Comparison of ENCODE assay signal across 9 cellular contexts in the genomic region with DNA sequence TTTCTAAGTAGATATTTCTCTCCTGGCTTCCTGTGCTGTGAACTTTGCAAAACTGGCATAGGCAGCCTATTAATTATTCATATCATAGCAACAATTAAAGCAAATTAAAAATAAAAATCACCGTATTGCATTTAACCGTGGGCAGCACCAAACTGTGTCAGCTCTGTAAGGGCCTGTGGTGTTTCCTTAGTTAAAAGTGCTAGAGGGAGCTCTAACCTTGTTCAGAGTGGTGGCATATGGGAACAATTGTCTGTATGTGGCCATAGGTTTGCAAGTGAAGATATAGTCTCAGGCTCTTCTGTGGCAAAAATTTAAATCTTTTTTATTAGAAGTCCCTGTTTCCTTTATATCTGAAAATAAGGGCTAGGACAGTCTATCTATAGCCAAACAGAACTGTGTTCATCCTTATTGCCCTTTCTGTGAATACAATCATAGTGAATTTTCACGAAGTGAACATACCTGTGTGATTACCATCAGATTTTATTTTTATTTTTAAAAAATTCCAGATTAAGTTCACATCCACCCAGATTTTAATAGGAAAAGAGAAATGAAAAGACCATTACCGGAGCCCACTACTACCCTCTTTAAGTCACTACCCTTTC.
DNase-seq lines count a peak whose midpoint lies in the region; ATAC-seq and TF ChIP-seq lines count a peak whose summit lies in the region.
"Had no signal": no experiment of that assay in that cellular context is flagged by ENCODE, and none has a peak within 500 bp of the region (broad histone marks: within the 10 kb centered on the region; RNA-seq: fewer than 3 reads in every experiment).

No MANE protein-coding gene starts in this region.

- H3K4me1 ChIP-seq in HCT116 (ENCODE audit: control insufficient read depth in 1 of 2, insufficient read depth in 2 of 2, low read length in 2 of 2) (no peaks in the 10 kb centered on the region), foreskin keratinocyte (no peaks in the 10 kb centered on the region)
- H3K4me1 ChIP-seq: lower lobe of right lung had no signal

- peak; percentile 60 for TF ChIP-seq RAD21 in HCT116 (IDR thresholded peaks at IDR 0.05; ENCODE audit: low read depth)

- H3K9me3 ChIP-seq in HCT116 (ENCODE audit: control insufficient read depth in 1 of 2, insufficient read depth in 1 of 2, low read depth in 1 of 2, low read length in 2 of 2): no peaks in the 10 kb centered on the region
- H3K9me3 ChIP-seq: lower lobe of right lung had no signal

- H3K9me2 ChIP-seq in HCT116 (ENCODE audit: insufficient read depth): no peaks in the 10 kb centered on the region

- H3K27ac ChIP-seq in C4-2B (no peak overlapping the region), HCT116 (ENCODE audit: low read depth, low read length) (no peak overlapping the region), foreskin keratinocyte (no peak overlapping the region)
- H3K27ac ChIP-seq: lower lobe of right lung had no signal

- H4K20me1 ChIP-seq in HCT116 (ENCODE audit: insufficient read depth): no peaks in the 10 kb centered on the region

- TF ChIP-seq CTCF in C4-2B (conservative IDR thresholded peaks at IDR 0.05): peak; percentile 62
- TF ChIP-seq CTCF in HCT116 (IDR thresholded peaks at IDR 0.05 in 2 of 3, conservative IDR thresholded peaks at IDR 0.05 in 1 of 3; ENCODE audit: borderline replicate concordance in 1 of 3, insufficient read depth in 1 of 3, low read depth in 2 of 3, low read length in 2 of 3): peak; percentile 47 to 60 (median 59); a peak in 5 of 6 replicates
- TF ChIP-seq CTCF in foreskin keratinocyte (conservative IDR thresholded peaks at IDR 0.05): peak; percentile 53

- no peak overlapping the region for H3K9ac ChIP-seq in HCT116 (ENCODE audit: low read length)

- ATAC-seq in HCT116 (peak; percentile 99), foreskin keratinocyte (no peak), GM18868 (IDR thresholded peaks at IDR 0.05; ENCODE audit: unreplicated experiment) (no peak), sciatic nerve (no peak), HG03095 (IDR thresholded peaks at IDR 0.05; ENCODE audit: unreplicated experiment) (no peak)
- ATAC-seq: lower lobe of right lung had no signal

- H3K4me2 ChIP-seq in HCT116 (ENCODE audit: low read length): no peak overlapping the region

- TF ChIP-seq POLR2A in HCT116 (IDR thresholded peaks at IDR 0.05; ENCODE audit: borderline replicate concordance, extremely low read depth, insufficient read depth, insufficient read length): no peak

- POLR2A ChIA-PET in HCT116 (lab: Charles Lee): no interaction called here

- H3K36me3 ChIP-seq in HCT116 (ENCODE audit: control insufficient read depth in 1 of 2, insufficient read depth in 2 of 2, low read length in 2 of 2): no peaks in the 10 kb centered on the region
- H3K36me3 ChIP-seq: lower lobe of right lung had no signal

- no peak overlapping the region for H3K4me3 ChIP-seq in HCT116 (replicated peaks in 1 of 2; ENCODE audit: low read depth in 1 of 2, low read length in 2 of 2)
- H3K4me3 ChIP-seq: lower lobe of right lung had no signal

- DNase-seq in HCT116 (ENCODE audit: low read depth, low spot score): peak; percentile 12
- peak; percentile 54 for DNase-seq in RKO (ENCODE audit: low spot score)
- DNase-seq in foreskin keratinocyte: peak in 1 of 2 donors; percentile 13
- DNase-seq in stimulated activated CD4-positive, alpha-beta T cell treated with anti-CD3 and anti-CD28 coated beads, Interleukin-4, amount 100 ng/mL, for 24 hours: no peak
- DNase-seq in sciatic nerve (ENCODE audit: low spot score): no peak
- DNase-seq: lower lobe of right lung had no signal

- intact Hi-C loops in HCT116 (cut with micrococcal nuclease) (no loop called here), sciatic nerve (cut with DNase I) (no loop called here)

- CTCF ChIA-PET in HCT116 (lab: Charles Lee): interaction anchor here (0.6 to 2.5 kb wide), 10 partner anchors 11 to 342 kb away, joined by 3 to 12 read pairs (median 4); no protein-coding TSS in a partner anchor

- no peak overlapping the region for H2AFZ ChIP-seq in HCT116 (ENCODE audit: low read depth, low read length, poor library complexity, severe bottlenecking)

- BruUV-seq in HCT116 (replicated peaks; lab: Mats Ljungman, UMichigan): no TSS peak

- H3K79me2 ChIP-seq in HCT116 (ENCODE audit: insufficient read depth, low read length): no peaks in the 10 kb centered on the region

- no peaks in the 10 kb centered on the region for H3K27me3 ChIP-seq in HCT116 (ENCODE audit: insufficient read depth, low read length)
- H3K27me3 ChIP-seq in foreskin keratinocyte: no peaks in the 10 kb centered on the region

- RAD21 ChIA-PET in HCT116 (lab: Charles Lee; ENCODE audit: low non-redundant PET in 1 of 2, low total read pairs in 2 of 2, uncharacterized antibody in 2 of 2, unreplicated experiment in 2 of 2): no interaction called here

TF ChIP-seq in HCT116, 20 proteins besides CTCF, POLR2A, EP300 and RAD21:
- TF ChIP-seq SP1 (IDR thresholded peaks at IDR 0.05; ENCODE audit: low read depth): no peak

Comparison
In these comparisons a context has a peak if more than half of its experiments do, and no peak if none do; other contexts are left out.
1. DNase-seq: peak in HCT116 (single experiment) and RKO (single experiment); none in stimulated activated CD4-positive, alpha-beta T cell treated with anti-CD3 and anti-CD28 coated beads, Interleukin-4, amount 100 ng/mL, for 24 hours (single experiment) and sciatic nerve (single experiment).
2. Peak in every context shown above with its lines, with median percentiles within 50 percentile points of each other: CTCF ChIP-seq.